In the genomic region with DNA sequence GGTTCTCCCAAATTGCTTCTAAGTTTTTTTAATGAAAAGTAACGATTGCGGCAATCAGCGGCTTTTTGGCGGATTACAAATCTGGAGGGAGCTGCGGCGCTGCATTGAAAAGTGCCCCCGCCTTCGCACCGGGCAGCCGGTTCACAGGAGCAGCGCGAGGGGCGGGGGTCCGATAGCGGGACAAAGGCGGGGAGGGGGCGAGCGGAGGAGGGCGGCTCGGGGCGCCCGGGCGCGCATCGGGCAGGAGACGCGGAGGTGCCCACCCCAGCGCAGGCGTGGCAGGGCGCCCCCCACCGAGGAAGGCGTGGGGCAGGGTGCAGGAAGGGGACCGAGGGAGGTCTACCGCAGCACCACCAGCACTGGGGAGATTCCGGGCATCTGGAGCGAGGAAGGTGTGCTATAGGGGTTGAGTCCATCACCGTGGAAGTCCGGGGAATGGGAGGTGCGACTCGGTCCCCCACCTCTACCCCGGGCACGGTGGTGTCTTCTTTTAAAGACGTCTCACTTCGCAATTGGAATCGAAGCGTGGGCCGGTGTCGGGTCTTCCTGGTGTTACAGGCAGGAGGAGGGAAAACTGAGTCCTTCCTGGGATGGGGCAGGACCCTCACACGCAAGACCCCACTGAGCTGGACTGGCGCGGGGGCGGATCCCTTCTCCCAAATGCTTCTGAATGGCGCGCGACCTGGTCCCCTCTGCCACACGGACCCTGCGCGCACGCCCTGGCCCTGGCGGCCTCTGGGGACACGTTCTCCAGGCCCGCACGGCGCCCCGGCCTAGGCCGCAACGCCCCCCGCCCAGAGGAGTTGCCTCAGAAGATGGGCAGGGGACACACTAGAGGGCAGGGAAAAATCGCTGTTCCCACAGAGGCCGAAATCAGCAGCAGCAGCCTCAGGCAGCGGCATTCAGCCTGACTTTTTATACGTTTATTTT, we compare ENCODE assay signal across 9 cellular contexts. TPM values are rescaled to one million over a fixed set of nuclear protein-coding genes. Genes with fewer than 3 reads are reported as not detected.
A peak's percentile ranks its signal among the peaks of the same experiment; 100 is the strongest.
DNase-seq lines count a peak whose midpoint lies in the region; ATAC-seq and TF ChIP-seq lines count a peak whose summit lies in the region.
"Had no signal": no experiment of that assay in that cellular context is flagged by ENCODE, and none has a peak within 500 bp of the region (broad histone marks: within the 10 kb centered on the region; RNA-seq: fewer than 3 reads in every experiment).

No MANE protein-coding gene starts in this region.

- peaks cover 30% of the 10 kb centered on the region for H3K4me1 ChIP-seq in CD8-positive, alpha-beta T cell (ENCODE audit: insufficient read depth, low read length)
- peaks cover 22% of the 10 kb centered on the region for H3K4me1 ChIP-seq in parathyroid adenoma

- H3K4me3 ChIP-seq in CD8-positive, alpha-beta T cell (ENCODE audit: low read depth, low read length): peak overlapping the region; percentile 26
- H3K4me3 ChIP-seq in epithelial cell of proximal tubule (ENCODE audit: low read depth, low read length): peak overlapping the region; percentile 3
- H3K4me3 ChIP-seq in parathyroid adenoma (ENCODE audit: low read depth, low read length): peak overlapping the region; percentile 8
- H3K4me3 ChIP-seq: PC-9 had no signal

- no peaks in the 10 kb centered on the region for H3K9me3 ChIP-seq in CD8-positive, alpha-beta T cell (ENCODE audit: low read length)
- no peaks in the 10 kb centered on the region for H3K9me3 ChIP-seq in parathyroid adenoma (ENCODE audit: control insufficient read depth, low read length)

- no peaks in the 10 kb centered on the region for H3K79me2 ChIP-seq in parathyroid adenoma

- no peak for DNase-seq in CD8-positive, alpha-beta T cell
- DNase-seq in WTC11 (ENCODE audit: low spot score) (peak; percentile 69), epithelial cell of proximal tubule (ENCODE audit: low read depth) (no peak), MV-4-11 (lab: John Stamatoyannopoulos, UW) (no peak)
- no peak for DNase-seq in activated CD4-positive, alpha-beta T cell treated with anti-CD3 and anti-CD28 coated beads for 48 hours
- DNase-seq in stimulated activated CD4-positive, alpha-beta T cell treated with anti-CD3 and anti-CD28 coated beads, Interleukin-1b, Interleukin-23, amount 100 ng/mL, for 48 hours: no peak
- DNase-seq: PC-9 had no signal

- no peaks in the 10 kb centered on the region for H3K9me3 Mint-ChIP-seq in CD8-positive, alpha-beta T cell
- H3K9me3 Mint-ChIP-seq in WTC11: no peaks in the 10 kb centered on the region

- H3K27me3 Mint-ChIP-seq in CD8-positive, alpha-beta T cell (ENCODE audit: low read depth): peaks cover 82% of the 10 kb centered on the region
- peaks cover 98% of the 10 kb centered on the region for H3K27me3 Mint-ChIP-seq in WTC11 (ENCODE audit: low read depth)

- H3K27ac Mint-ChIP-seq in CD8-positive, alpha-beta T cell: no peak overlapping the region
- H3K27ac Mint-ChIP-seq in WTC11: no peak overlapping the region

- intact Hi-C loops in CD8-positive, alpha-beta T cell (cut with DNase I, micrococcal nuclease): loop anchor here in 1 of 2 experiments (10.0 kb wide), 1 partner anchor 715 kb away; no protein-coding TSS in a partner anchor

- H3K4me1 Mint-ChIP-seq in CD8-positive, alpha-beta T cell (ENCODE audit: low read depth): peaks cover 42% of the 10 kb centered on the region
- H3K4me1 Mint-ChIP-seq in WTC11: peaks cover 62% of the 10 kb centered on the region

- no peak for ATAC-seq in CD8-positive, alpha-beta T cell
- ATAC-seq in WTC11: peak; percentile 3; the same call in 1 of the 2 replicates
- no peak for ATAC-seq in HG03442 (IDR thresholded peaks at IDR 0.05; ENCODE audit: unreplicated experiment)

- CTCF ChIA-PET in CD8-positive, alpha-beta T cell (lab: Charles Lee): interaction anchor here (0.7 kb wide), 1 partner anchor 271 kb away, joined by 3 read pairs; no protein-coding TSS in a partner anchor
- CTCF ChIA-PET in WTC11 (lab: Charles Lee): interaction anchor here (0.8 to 1.3 kb wide), 2 partner anchors 15 to 50 kb away, joined by 3 read pairs; no protein-coding TSS in a partner anchor

- peak overlapping the region; percentile 92 for H3K4me3 Mint-ChIP-seq in CD8-positive, alpha-beta T cell
- H3K4me3 Mint-ChIP-seq in WTC11: peak overlapping the region; percentile 70

- no peaks in the 10 kb centered on the region for H3K36me3 ChIP-seq in CD8-positive, alpha-beta T cell (ENCODE audit: insufficient read depth, low read length)
- no peaks in the 10 kb centered on the region for H3K36me3 ChIP-seq in parathyroid adenoma (ENCODE audit: control insufficient read depth, insufficient read depth, low read length)

- H2AFZ ChIP-seq in parathyroid adenoma: peak overlapping the region; percentile 51
- H2AFZ ChIP-seq: PC-9 had no signal

- peaks cover 3% of the 10 kb centered on the region for H3K36me3 Mint-ChIP-seq in CD8-positive, alpha-beta T cell
- no peaks in the 10 kb centered on the region for H3K36me3 Mint-ChIP-seq in WTC11

- no peak overlapping the region for H3K9ac ChIP-seq in parathyroid adenoma

- no peak for TF ChIP-seq CTCF in CD8-positive, alpha-beta T cell (IDR thresholded peaks at IDR 0.05)
- TF ChIP-seq CTCF in WTC11 (IDR thresholded peaks at IDR 0.05) (no peak), epithelial cell of proximal tubule (conservative IDR thresholded peaks at IDR 0.05; ENCODE audit: low read depth, low read length) (no peak), parathyroid adenoma (IDR thresholded peaks at IDR 0.05) (no peak)

- peaks cover 41% of the 10 kb centered on the region for H3K27me3 ChIP-seq in CD8-positive, alpha-beta T cell (ENCODE audit: insufficient read depth, low read length)
- no peaks in the 10 kb centered on the region for H3K27me3 ChIP-seq in parathyroid adenoma (ENCODE audit: control insufficient read depth, insufficient read depth, low read length)

- H3K4me2 ChIP-seq in parathyroid adenoma (ENCODE audit: low read length): no peak overlapping the region
- H3K4me2 ChIP-seq: PC-9 had no signal

- POLR2A ChIA-PET in CD8-positive, alpha-beta T cell (lab: Charles Lee): interaction anchor here (0.6 to 0.7 kb wide), 2 partner anchors 9 to 988 kb away, joined by 4 to 5 read pairs; no protein-coding TSS in a partner anchor
- POLR2A ChIA-PET in WTC11 (lab: Charles Lee): interaction anchor here (0.6 kb wide), 1 partner anchor 46 kb away, joined by 4 read pairs; the partner anchor contains the start of gene NR2E1

- H3K27ac ChIP-seq in CD8-positive, alpha-beta T cell (ENCODE audit: low read depth, low read length): no peak overlapping the region
- no peak overlapping the region for H3K27ac ChIP-seq in parathyroid adenoma
- H3K27ac ChIP-seq: PC-9 had no signal

TF ChIP-seq in WTC11, 78 proteins besides CTCF, POLR2A, EP300 and RAD21:
- TF ChIP-seq, protein P1, sequence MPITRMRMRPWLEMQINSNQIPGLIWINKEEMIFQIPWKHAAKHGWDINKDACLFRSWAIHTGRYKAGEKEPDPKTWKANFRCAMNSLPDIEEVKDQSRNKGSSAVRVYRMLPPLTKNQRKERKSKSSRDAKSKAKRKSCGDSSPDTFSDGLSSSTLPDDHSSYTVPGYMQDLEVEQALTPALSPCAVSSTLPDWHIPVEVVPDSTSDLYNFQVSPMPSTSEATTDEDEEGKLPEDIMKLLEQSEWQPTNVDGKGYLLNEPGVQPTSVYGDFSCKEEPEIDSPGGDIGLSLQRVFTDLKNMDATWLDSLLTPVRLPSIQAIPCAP (CRISPR knock-in tag; IDR thresholded peaks at IDR 0.05): no peak
- TF ChIP-seq ZNF416 (CRISPR knock-in tag; IDR thresholded peaks at IDR 0.05) (no peak), PRDM15 (CRISPR knock-in tag; IDR thresholded peaks at IDR 0.05) (no peak), KAT7 (CRISPR knock-in tag; IDR thresholded peaks at IDR 0.05; ENCODE audit: borderline replicate concordance) (no peak)

RNA-seq across cellular contexts. Expression of gene OSTM1, which starts 44.9 kb away (rescaled TPM):
- 10 to 100 TPM; 20.0 to 25.0 TPM for total RNA-seq in CD8-positive, alpha-beta T cell
- total RNA-seq in WTC11 (2021) (25.3 to 34.1 TPM (median 27.6 TPM) in 3 replicates), epithelial cell of proximal tubule (15.0 and 19.1 TPM in 2 replicates)

RNA-seq across cellular contexts. Expression of gene NR2E1, which starts 46.3 kb away (rescaled TPM):
- not detected for total RNA-seq in CD8-positive, alpha-beta T cell
- total RNA-seq in WTC11 (2021) (not detected in 3 replicates), epithelial cell of proximal tubule (not detected in 2 replicates)
- total RNA-seq: PC-9 had no signal
